Comparison of ENCODE assay signal across 6 cellular contexts in genomic region chr1:153679337-153680119, GRCh38. TPM values are rescaled to one million over a fixed set of nuclear protein-coding genes. Genes with fewer than 3 reads are reported as not detected.
A peak's percentile ranks its signal among the peaks of the same experiment; 100 is the strongest.
DNase-seq lines count a peak whose midpoint lies in the region; ATAC-seq and TF ChIP-seq lines count a peak whose summit lies in the region.

No MANE protein-coding gene starts in this region.

- TF ChIP-seq CTCF in HFF-Myc (IDR thresholded peaks at IDR 0.05; ENCODE audit: low read depth, low read length, missing control alignments) = peak; percentile 9

- no peaks in the 10 kb centered on the region for H3K36me3 ChIP-seq in mesodermal cell (ENCODE audit: control insufficient read depth, insufficient read depth, low read length)

- H3K27ac Mint-ChIP-seq in activated naive CD4-positive, alpha-beta T cell treated with anti-CD3 and anti-CD28 coated beads, Interleukin-2, amount 50 U/mL, for 72 hours = no peak overlapping the region

- H3K36me3 Mint-ChIP-seq in activated naive CD4-positive, alpha-beta T cell treated with anti-CD3 and anti-CD28 coated beads, Interleukin-2, amount 50 U/mL, for 72 hours = no peaks in the 10 kb centered on the region

- H3K27ac ChIP-seq in mesodermal cell (ENCODE audit: low read depth, low read length, severe bottlenecking) = no peak overlapping the region

- 2 to 3% methylated on average over 63 to 72 of the region's 73 CpGs for WGBS in mesodermal cell (ENCODE audit: insufficient coverage in 2 of 2), 2 experiments

- H3K4me1 ChIP-seq in mesodermal cell (ENCODE audit: control insufficient read depth, insufficient read depth, low read length, poor library complexity, severe bottlenecking) = no peaks in the 10 kb centered on the region

- H3K4me3 ChIP-seq in HFF-Myc (replicated peaks; ENCODE audit: low read depth, low read length) (peak overlapping the region; percentile 21; the same call in 1 of the 2 replicates), mesodermal cell (ENCODE audit: extremely low read depth, insufficient read depth, low read length, poor library complexity, severe bottlenecking) (peak overlapping the region; percentile 46)

- H3K9me3 ChIP-seq in mesodermal cell (ENCODE audit: control insufficient read depth, low read length) = no peaks in the 10 kb centered on the region

- H3K9me3 Mint-ChIP-seq in activated naive CD4-positive, alpha-beta T cell treated with anti-CD3 and anti-CD28 coated beads, Interleukin-2, amount 50 U/mL, for 72 hours = no peaks in the 10 kb centered on the region

- peak; percentile 52 to 65 for ATAC-seq in activated naive CD4-positive, alpha-beta T cell treated with anti-CD3 and anti-CD28 coated beads, Interleukin-2, amount 50 U/mL, for 72 hours
- ATAC-seq in GM21576 (IDR thresholded peaks at IDR 0.05; ENCODE audit: unreplicated experiment) = no peak
- no peak for ATAC-seq in HG03045 (IDR thresholded peaks at IDR 0.05; ENCODE audit: unreplicated experiment)
- no peak for ATAC-seq in GM21515 (IDR thresholded peaks at IDR 0.05; ENCODE audit: unreplicated experiment)

- no peak for DNase-seq in HFF-Myc (ENCODE audit: extremely low read depth, low read depth)
- DNase-seq in activated naive CD4-positive, alpha-beta T cell treated with anti-CD3 and anti-CD28 coated beads, Interleukin-2, amount 50 U/mL, for 72 hours (ENCODE audit: low spot score in 2 of 2) = peak in 1 of 2 donors; percentile 36

RNA-seq across cellular contexts. Expression of gene NPR1, which starts 1.0 kb away (rescaled TPM):
- total RNA-seq in activated naive CD4-positive, alpha-beta T cell treated with anti-CD3 and anti-CD28 coated beads, Interleukin-2, amount 50 U/mL, for 72 hours = not detected
- polyA plus RNA-seq in mesodermal cell (2013, experiment 1 of 2) = 7.4 TPM
- 5.7 TPM for polyA plus RNA-seq in mesodermal cell (2013, experiment 2 of 2)

RNA-seq across cellular contexts. Expression of gene ILF2, which starts 8.7 kb away (rescaled TPM):
- total RNA-seq in activated naive CD4-positive, alpha-beta T cell treated with anti-CD3 and anti-CD28 coated beads, Interleukin-2, amount 50 U/mL, for 72 hours = 100 to 1,000 TPM; 247 to 316 TPM
- polyA plus RNA-seq in mesodermal cell (2013, experiment 1 of 2) = 369 TPM
- 367 TPM for polyA plus RNA-seq in mesodermal cell (2013, experiment 2 of 2)

RNA-seq across cellular contexts. Expression of gene SNAPIN, which starts 21.0 kb away (rescaled TPM):
- 10 to 100 TPM; 16.1 to 35.4 TPM for total RNA-seq in activated naive CD4-positive, alpha-beta T cell treated with anti-CD3 and anti-CD28 coated beads, Interleukin-2, amount 50 U/mL, for 72 hours
- 33.3 TPM for polyA plus RNA-seq in mesodermal cell (2013, experiment 1 of 2)
- polyA plus RNA-seq in mesodermal cell (2013, experiment 2 of 2) = 32.8 TPM

RNA-seq across cellular contexts. Expression of gene CHTOP, which starts 45.7 kb away (rescaled TPM):
- total RNA-seq in activated naive CD4-positive, alpha-beta T cell treated with anti-CD3 and anti-CD28 coated beads, Interleukin-2, amount 50 U/mL, for 72 hours = 10 to 100 TPM; 83.3 to 91.3 TPM
- 79.0 TPM for polyA plus RNA-seq in mesodermal cell (2013, experiment 1 of 2)
- polyA plus RNA-seq in mesodermal cell (2013, experiment 2 of 2) = 77.6 TPM

RNA-seq across cellular contexts. Expression of gene INTS3, which starts 48.3 kb away (rescaled TPM):
- total RNA-seq in activated naive CD4-positive, alpha-beta T cell treated with anti-CD3 and anti-CD28 coated beads, Interleukin-2, amount 50 U/mL, for 72 hours = 10 to 100 TPM; 58.2 to 64.9 TPM
- polyA plus RNA-seq in mesodermal cell (2013, experiment 1 of 2) = 56.7 TPM
- polyA plus RNA-seq in mesodermal cell (2013, experiment 2 of 2) = 50.1 TPM

Comparison
In these comparisons a context has a peak if more than half of its experiments do, and no peak if none do; other contexts are left out.
1. ATAC-seq: peak in activated naive CD4-positive, alpha-beta T cell treated with anti-CD3 and anti-CD28 coated beads, Interleukin-2, amount 50 U/mL, for 72 hours (2 of 2); none in GM21576 (single experiment), HG03045 (single experiment) and GM21515 (single experiment).